ENCODE assay signal across 21 cellular contexts in the genomic region with DNA sequence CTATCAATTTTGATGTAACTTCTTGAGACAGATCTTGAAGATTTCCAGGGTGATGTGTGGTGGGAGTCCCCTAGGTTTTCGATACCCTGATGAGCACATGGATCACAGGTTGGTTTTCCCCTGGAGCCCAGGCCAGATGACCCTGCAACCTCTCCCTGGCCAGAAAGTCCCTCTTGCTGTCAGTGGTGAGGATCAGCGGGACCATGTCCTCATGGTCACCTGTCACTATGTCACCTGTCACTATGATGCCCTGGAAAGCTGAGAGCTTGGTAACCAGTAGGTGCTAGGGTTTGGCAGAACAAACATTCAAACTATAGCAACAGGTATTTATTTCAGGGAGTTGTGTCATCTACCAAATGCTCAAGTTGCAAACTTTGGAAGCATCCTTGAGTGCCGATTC.
DNase-seq lines count a peak whose midpoint lies in the region; ATAC-seq, FAIRE-seq and TF ChIP-seq lines count a peak whose summit lies in the region.
"Had no signal": no experiment of that assay in that cellular context is flagged by ENCODE, and none has a peak within 500 bp of the region (broad histone marks: within the 10 kb centered on the region; RNA-seq: fewer than 3 reads in every experiment).

No MANE protein-coding gene starts in this region.

- H3K9ac ChIP-seq in GM12878 (ENCODE audit: control insufficient read depth, insufficient read depth, low read length): no peak overlapping the region
- H3K9ac ChIP-seq: BLaER1 had no signal

- DNase-seq in DMS53 (lab: John Stamatoyannopoulos, UW): peak; percentile 12
- DNase-seq in DMS53 treated with DMSO at 0.1 percent for 48 hours (lab: John Stamatoyannopoulos, UW; ENCODE audit: unreplicated experiment): no peak
- DNase-seq in GM12878 (ENCODE audit: low read depth, low spot score): no peak
- no peak for DNase-seq in psoas muscle
- DNase-seq in NCI-H526 treated with DMSO at 0.1 percent for 48 hours (lab: John Stamatoyannopoulos, UW): no peak
- DNase-seq: Caco-2; CD4-positive, CD25-positive, alpha-beta regulatory T cell; CD8-positive, alpha-beta T cell; DMS153; DMS79 treated with DMSO at 0.1 percent for 48 hours; GF-D8; H9; HFFc6 had no signal

- TF ChIP-seq EP300 in GM12878 (IDR thresholded peaks at IDR 0.05; ENCODE audit: borderline replicate concordance in 1 of 2, control insufficient read depth in 1 of 2, low read depth in 2 of 2, low read length in 2 of 2): no peak

- SMC1A ChIA-PET in GM12878 (lab: Charles Lee; ENCODE audit: uncharacterized antibody, unreplicated experiment): interaction anchor here (0.6 to 3.0 kb wide), 2 partner anchors 9 to 18 kb away, joined by 3 to 11 read pairs; no protein-coding TSS in a partner anchor

- no peak overlapping the region for H3K4me2 ChIP-seq in GM12878 (ENCODE audit: control insufficient read depth, insufficient read depth)
- H3K4me2 ChIP-seq: BLaER1, GM23338 had no signal

- 47% methylated on average over 3 of the region's 3 CpGs for WGBS in GM12878 (ENCODE audit: insufficient coverage, insufficient replicate concordance, low lambda C conversion rate, missing lambda C conversion rate)
- 35 to 44% (median 39%) methylated on average over 3 of the region's 3 CpGs for WGBS in psoas muscle, 3 donors

- no peak for TF ChIP-seq CTCF in GM12878 (IDR thresholded peaks at IDR 0.05 in 2 of 3, conservative IDR thresholded peaks at IDR 0.05 in 1 of 3; ENCODE audit: control insufficient read depth in 2 of 3, extremely low read depth in 1 of 3, insufficient read depth in 1 of 3, low read depth in 3 of 3, low read length in 3 of 3)
- no peak for TF ChIP-seq CTCF in psoas muscle (IDR thresholded peaks at IDR 0.05)

- no peak for FAIRE-seq in GM12878 (lab: Jason Lieb, UNC)
- FAIRE-seq: A204.1, GM19239 had no signal

- H3K4me1 ChIP-seq in GM12878 (ENCODE audit: control insufficient read depth, insufficient read depth, low read length): no peaks in the 10 kb centered on the region
- H3K4me1 ChIP-seq in psoas muscle: peaks cover 4% of the 10 kb centered on the region
- H3K4me1 ChIP-seq: BLaER1, Caco-2 had no signal

- TF ChIP-seq POLR2A in GM12878 (IDR thresholded peaks at IDR 0.05; ENCODE audit: low read depth, low read length): no peak

- intact Hi-C loops in GM12878 (cut with micrococcal nuclease; ENCODE audit: unreplicated experiment) (no loop called here), psoas muscle (cut with DNase I) (no loop called here)

- no TSS peak for BruUV-seq in GM12878 (replicated peaks; lab: Mats Ljungman, UMichigan)

- no peaks in the 10 kb centered on the region for H3K36me3 ChIP-seq in GM12878 (ENCODE audit: control insufficient read depth in 2 of 2, insufficient read depth in 2 of 2, low read length in 1 of 2)
- H3K36me3 ChIP-seq in psoas muscle (ENCODE audit: insufficient read depth in 1 of 2, low read depth in 1 of 2): no peaks in the 10 kb centered on the region
- H3K36me3 ChIP-seq: BLaER1 had no signal

- H3K27me3 ChIP-seq in GM12878 (replicated peaks in 1 of 2; ENCODE audit: control insufficient read depth in 2 of 2, insufficient read depth in 2 of 2, low read length in 1 of 2) (no peaks in the 10 kb centered on the region), psoas muscle (ENCODE audit: insufficient read depth in 3 of 3, low read length in 2 of 3) (no peaks in the 10 kb centered on the region)
- H3K27me3 ChIP-seq: BLaER1 had no signal

- no peak overlapping the region for H3K4me3 ChIP-seq in GM12878
- no peak overlapping the region for H3K4me3 ChIP-seq in psoas muscle
- H3K4me3 ChIP-seq: BLaER1, GM23338 had no signal

- in situ Hi-C loops in GM12878 (cut with MboI): no loop called here

- no peaks in the 10 kb centered on the region for H4K20me1 ChIP-seq in GM12878 (ENCODE audit: control insufficient read depth, insufficient read depth)
- H4K20me1 ChIP-seq: BLaER1 had no signal

- H3K9me3 ChIP-seq in GM12878 (replicated peaks; ENCODE audit: control insufficient read depth, insufficient read depth, low read length) (no peaks in the 10 kb centered on the region; the same call in 2 of the 3 replicates), psoas muscle (no peaks in the 10 kb centered on the region)
- H3K9me3 ChIP-seq: Caco-2 had no signal

- POLR2A ChIA-PET in GM12878 (lab: Charles Lee): no interaction called here

- CTCF ChIA-PET in GM12878 (lab: Yijun Ruan, JAX): interaction anchor here (1.2 kb wide), 1 partner anchor 20 kb away, joined by 4 read pairs; no protein-coding TSS in a partner anchor

- ATAC-seq in GM12878 (peak; percentile 51), psoas muscle (peak; percentile 72 to 97 (median 85)), HG03469 (IDR thresholded peaks at IDR 0.05; ENCODE audit: unreplicated experiment) (no peak)
- ATAC-seq: CD8-positive, alpha-beta T cell; GM23338; HCT116 had no signal

- no peak for TF ChIP-seq RAD21 in GM12878 (IDR thresholded peaks at IDR 0.05; ENCODE audit: insufficient read depth, low read depth, low read length)

- H3K27ac ChIP-seq in GM12878 (ENCODE audit: control insufficient read depth, insufficient read depth) (no peak overlapping the region), psoas muscle (no peak overlapping the region)
- H3K27ac ChIP-seq: 22Rv1, BLaER1, C4-2B had no signal

- RAD21 ChIA-PET in GM12878 (lab: Charles Lee; ENCODE audit: unreplicated experiment): no interaction called here

- H2AFZ ChIP-seq in GM12878 (ENCODE audit: control insufficient read depth, low read depth, low read length): no peak overlapping the region
- H2AFZ ChIP-seq: GM23338 had no signal

- no peaks in the 10 kb centered on the region for H3K79me2 ChIP-seq in GM12878 (ENCODE audit: control insufficient read depth, insufficient read depth, low read length)

TF ChIP-seq in GM12878, 131 proteins besides CTCF, POLR2A, EP300 and RAD21:
- TF ChIP-seq KAT2A (conservative IDR thresholded peaks at IDR 0.05; ENCODE audit: control insufficient read depth, low read depth, low read length) (no peak), MTA2 (IDR thresholded peaks at IDR 0.05; ENCODE audit: low read depth) (no peak), TAF1 (IDR thresholded peaks at IDR 0.05; ENCODE audit: borderline replicate concordance, low read depth, low read length) (no peak), PAX8 (IDR thresholded peaks at IDR 0.05) (no peak), HDAC6 (IDR thresholded peaks at IDR 0.05; ENCODE audit: unreplicated experiment) (no peak), SRF (IDR thresholded peaks at IDR 0.05; ENCODE audit: low read depth in 2 of 2, low read length in 2 of 2) (no peak), NR2C2 (IDR thresholded peaks at IDR 0.05; ENCODE audit: borderline replicate concordance, control insufficient read depth, insufficient read length, low read depth) (no peak), ZNF207 (IDR thresholded peaks at IDR 0.05; ENCODE audit: borderline replicate concordance) (no peak), NR2F1 (conservative IDR thresholded peaks at IDR 0.05) (peak; percentile 47; the same call in 1 of the 2 replicates), RFX5 (IDR thresholded peaks at IDR 0.05; ENCODE audit: low read depth, low read length) (peak; percentile 44; the same call in 1 of the 2 replicates), TCF12 (IDR thresholded peaks at IDR 0.05; ENCODE audit: low read depth, low read length) (no peak)
- TF ChIP-seq, protein P1, sequence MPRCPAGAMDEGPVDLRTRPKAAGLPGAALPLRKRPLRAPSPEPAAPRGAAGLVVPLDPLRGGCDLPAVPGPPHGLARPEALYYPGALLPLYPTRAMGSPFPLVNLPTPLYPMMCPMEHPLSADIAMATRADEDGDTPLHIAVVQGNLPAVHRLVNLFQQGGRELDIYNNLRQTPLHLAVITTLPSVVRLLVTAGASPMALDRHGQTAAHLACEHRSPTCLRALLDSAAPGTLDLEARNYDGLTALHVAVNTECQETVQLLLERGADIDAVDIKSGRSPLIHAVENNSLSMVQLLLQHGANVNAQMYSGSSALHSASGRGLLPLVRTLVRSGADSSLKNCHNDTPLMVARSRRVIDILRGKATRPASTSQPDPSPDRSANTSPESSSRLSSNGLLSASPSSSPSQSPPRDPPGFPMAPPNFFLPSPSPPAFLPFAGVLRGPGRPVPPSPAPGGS (IDR thresholded peaks at IDR 0.05; ENCODE audit: borderline replicate concordance, insufficient read depth, low read depth, low read length, poor library complexity, severe bottlenecking): no peak
TF ChIP-seq in GM12878: peak in this region for 2.
